ENCODE assay signal across 8 cellular contexts in the genomic region with DNA sequence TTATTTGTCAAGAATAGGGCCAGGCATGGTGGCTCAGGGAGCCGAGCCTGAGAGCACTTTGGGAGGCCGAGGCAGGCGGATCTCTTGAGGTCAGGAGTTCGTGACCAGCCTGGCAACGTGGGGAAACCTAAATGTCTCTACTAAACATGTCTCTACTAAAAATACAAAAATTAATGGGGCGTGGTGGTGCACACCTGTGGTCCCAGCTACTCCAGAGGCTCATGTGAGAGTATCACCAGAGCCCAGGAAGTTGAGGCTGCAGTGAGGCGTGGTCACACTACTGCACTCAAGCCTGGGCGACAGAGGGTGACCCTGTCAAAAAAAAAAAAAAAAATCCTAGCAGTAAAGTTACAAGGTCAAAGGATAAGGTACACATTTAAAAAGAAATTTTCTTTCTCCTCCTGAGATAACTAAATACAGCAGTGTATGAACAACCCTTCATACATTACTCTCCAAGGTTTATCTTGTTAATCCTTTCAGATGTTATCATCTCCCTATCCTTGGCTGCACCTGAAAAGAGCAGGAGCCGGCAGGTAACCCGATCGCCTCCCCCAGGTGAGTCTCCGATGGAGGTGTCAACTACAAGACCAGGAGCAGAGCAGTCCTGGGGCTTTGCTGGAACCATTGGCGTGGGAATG.
A peak's percentile ranks its signal among the peaks of the same experiment; 100 is the strongest.
DNase-seq lines count a peak whose midpoint lies in the region; ATAC-seq and TF ChIP-seq lines count a peak whose summit lies in the region.

No MANE protein-coding gene starts in this region.

- TF ChIP-seq CTCF in AG04450 (IDR thresholded peaks at IDR 0.05; ENCODE audit: low read depth, low read length) (no peak), HFFc6 (IDR thresholded peaks at IDR 0.05) (no peak), body of pancreas (IDR thresholded peaks at IDR 0.05) (no peak)

- no peaks in the 10 kb centered on the region for H3K79me1 ChIP-seq in mesendoderm (ENCODE audit: low read length)

- peak overlapping the region; percentile 81 for H3K27ac Mint-ChIP-seq in HFFc6

- H3K9ac ChIP-seq in mesendoderm (ENCODE audit: low read length) = peak overlapping the region; percentile 97

- no peaks in the 10 kb centered on the region; the same call in 1 of the 2 replicates for H3K9me3 Mint-ChIP-seq in HFFc6

- H2BK15ac ChIP-seq in mesendoderm (replicated peaks; ENCODE audit: low read depth) = no peak overlapping the region

- H4K5ac ChIP-seq in mesendoderm (ENCODE audit: low read length) = no peak overlapping the region

- H3K27me3 Mint-ChIP-seq in HFFc6 (ENCODE audit: insufficient read depth) = no peaks in the 10 kb centered on the region

- CTCF ChIA-PET in AG04450 (lab: Charles Lee) = no interaction called here

- TF ChIP-seq POLR2A in body of pancreas (IDR thresholded peaks at IDR 0.05) = no peak

- H3K4me3 ChIP-seq in AG04450 (ENCODE audit: low read depth, low read length) (peak overlapping the region; percentile 75), body of pancreas (peak overlapping the region; percentile 93 to 96), mesendoderm (ENCODE audit: low read length) (peak overlapping the region; percentile 70)

- H3K4ac ChIP-seq in mesendoderm (ENCODE audit: low read depth, low read length) = no peak overlapping the region

- WGBS in body of pancreas, 2 donors = 36 to 38% methylated on average over 12 to 13 of the region's 13 CpGs
- no CpG with 5 or more reads among the region's 13 CpGs for WGBS in mesendoderm (ENCODE audit: extremely low coverage, insufficient coverage, low lambda C conversion rate)

- peak overlapping the region; percentile 75 for H3K4me2 ChIP-seq in mesendoderm (ENCODE audit: low read length)

- H3K4me1 ChIP-seq in body of pancreas (no peaks in the 10 kb centered on the region), mesendoderm (ENCODE audit: control insufficient read depth, low read depth, low read length) (peaks cover 2% of the 10 kb centered on the region)

- peaks cover 7% of the 10 kb centered on the region for H3K79me2 ChIP-seq in mesendoderm (ENCODE audit: control insufficient read depth, insufficient read depth, low read length)

- no peak overlapping the region for H2BK5ac ChIP-seq in mesendoderm (ENCODE audit: low read length)

- ATAC-seq in body of pancreas (no peak), HG03354 (IDR thresholded peaks at IDR 0.05; ENCODE audit: poor library complexity, severe bottlenecking, unreplicated experiment) (no peak), HG03521 (IDR thresholded peaks at IDR 0.05; ENCODE audit: unreplicated experiment) (no peak)

- H3K4me1 Mint-ChIP-seq in HFFc6 (ENCODE audit: low read depth) = peaks cover 45% of the 10 kb centered on the region

- H2AK5ac ChIP-seq in mesendoderm (ENCODE audit: low read length) = no peak overlapping the region

- H3K36me3 ChIP-seq in body of pancreas (replicated peaks in 1 of 2; ENCODE audit: insufficient read depth in 1 of 2, low read depth in 2 of 2) (no peaks in the 10 kb centered on the region), mesendoderm (ENCODE audit: control insufficient read depth, insufficient read depth, low read length) (no peaks in the 10 kb centered on the region)

- intact Hi-C loops in body of pancreas (cut with DNase I) = no loop called here

- peak overlapping the region; percentile 99 for H3K56ac ChIP-seq in mesendoderm (ENCODE audit: low read length)

- DNase-seq in AG04450 (ENCODE audit: low read depth, low spot score) = no peak
- DNase-seq in HFFc6 = no peak
- DNase-seq in body of pancreas = no peak
- DNase-seq in mesendoderm = no peak
- DNase-seq in NCI-H187 treated with DMSO at 0.1 percent for 48 hours (lab: John Stamatoyannopoulos, UW) = no peak
- no peak for DNase-seq in RKO (ENCODE audit: low spot score)

- no peak overlapping the region for H3K23ac ChIP-seq in mesendoderm (ENCODE audit: low read length)

- H4K8ac ChIP-seq in mesendoderm (ENCODE audit: low read depth, low read length) = no peak overlapping the region

- no peaks in the 10 kb centered on the region; the same call in 1 of the 2 replicates for H3K36me3 Mint-ChIP-seq in HFFc6 (ENCODE audit: low read depth)

- peak overlapping the region; percentile 93 for H3K4me3 Mint-ChIP-seq in HFFc6

- no peak overlapping the region for H2BK120ac ChIP-seq in mesendoderm (ENCODE audit: low read depth, low read length)

- H3K27ac ChIP-seq in AG04450 (ENCODE audit: low read depth, low read length) = no peak overlapping the region
- peak overlapping the region; percentile 94 to 98 (median 96) for H3K27ac ChIP-seq in body of pancreas
- H3K27ac ChIP-seq in mesendoderm (ENCODE audit: low read depth, low read length) = no peak overlapping the region

- POLR2A ChIA-PET in AG04450 (lab: Yijun Ruan, JAX) = no interaction called here

- H3K27me3 ChIP-seq in AG04450 (ENCODE audit: control insufficient read depth, insufficient read depth, low read length) = no peaks in the 10 kb centered on the region
- no peaks in the 10 kb centered on the region for H3K27me3 ChIP-seq in body of pancreas
- H3K27me3 ChIP-seq in mesendoderm (ENCODE audit: insufficient read depth, low read length, poor library complexity) = no peaks in the 10 kb centered on the region

- H3K18ac ChIP-seq in mesendoderm (ENCODE audit: low read length) = no peak overlapping the region

- H3K9me3 ChIP-seq in AG04450 (ENCODE audit: control insufficient read depth, insufficient read depth, low read length) (no peaks in the 10 kb centered on the region; the same call in 1 of the 2 replicates), body of pancreas (no peaks in the 10 kb centered on the region)

Comparison
In these comparisons a context has a peak if more than half of its experiments do, and no peak if none do; other contexts are left out.
1. H3K27ac ChIP-seq: peak in body of pancreas (4 of 4); none in AG04450 (single experiment) and mesendoderm (single experiment).
2. Peak in every context shown above with its lines, with median percentiles within 50 percentile points of each other: H3K4me3 ChIP-seq.